In genomic region chr12:40054554-40055226, GRCh38 we compare ENCODE assay signal across 12 cellular contexts. TPM values are rescaled to one million over a fixed set of nuclear protein-coding genes. Genes with fewer than 3 reads are reported as not detected.
DNase-seq lines count a peak whose midpoint lies in the region; ATAC-seq and TF ChIP-seq lines count a peak whose summit lies in the region.
"Had no signal": no experiment of that assay in that cellular context is flagged by ENCODE, and none has a peak within 500 bp of the region (broad histone marks: within the 10 kb centered on the region; RNA-seq: fewer than 3 reads in every experiment).

No MANE protein-coding gene starts in this region.

- H3K27ac ChIP-seq in left lung (no peak overlapping the region), thoracic aorta (peak overlapping the region in 1 of 2 donors; percentile 14)
- H3K27ac ChIP-seq: right lobe of liver had no signal

- intact Hi-C loops in left lung (cut with DNase I): no loop called here

- DNase-seq in LHCN-M2 (ENCODE audit: low read depth) (peak; percentile 84), brain pericyte (ENCODE audit: low read depth, low spot score) (peak; percentile 29), left lung (peak in 1 of 2 donors; percentile 32), thoracic aorta (ENCODE audit: low spot score) (no peak), H7 (no peak), dedifferentiated amniotic fluid mesenchymal stem cell (ENCODE audit: extremely low spot score) (no peak)
- DNase-seq: activated CD4-positive, alpha-beta T cell treated with anti-CD3 and anti-CD28 coated beads, Interleukin-2, amount 50 U/mL, for 48 hours; right lobe of liver; stimulated activated naive CD4-positive, alpha-beta T cell had no signal

- H3K4me1 ChIP-seq in left lung: no peaks in the 10 kb centered on the region
- peaks cover 6 to 12% of the 10 kb centered on the region in 2 donors for H3K4me1 ChIP-seq in thoracic aorta (ENCODE audit: control insufficient read depth in 1 of 2, low read depth in 2 of 2)

- H3K27me3 ChIP-seq in left lung (no peaks in the 10 kb centered on the region), thoracic aorta (replicated peaks; ENCODE audit: insufficient read depth) (no peaks in the 10 kb centered on the region), H7 (ENCODE audit: control insufficient read depth, insufficient read depth, low read length) (no peaks in the 10 kb centered on the region)
- H3K27me3 ChIP-seq: right lobe of liver had no signal

- no peak for TF ChIP-seq CTCF in left lung (IDR thresholded peaks at IDR 0.05)
- TF ChIP-seq CTCF in thoracic aorta (IDR thresholded peaks at IDR 0.05): no peak

- H3K36me3 ChIP-seq in left lung (no peaks in the 10 kb centered on the region), thoracic aorta (no peaks in the 10 kb centered on the region), H7 (replicated peaks; ENCODE audit: control insufficient read depth, insufficient read depth, low read length) (no peaks in the 10 kb centered on the region)
- H3K36me3 ChIP-seq: right lobe of liver had no signal

- H3K9me3 ChIP-seq in left lung (no peaks in the 10 kb centered on the region), thoracic aorta (no peaks in the 10 kb centered on the region)
- H3K9me3 ChIP-seq: right lobe of liver had no signal

- no peak overlapping the region for H3K4me3 ChIP-seq in left lung
- peak overlapping the region; percentile 39 for H3K4me3 ChIP-seq in thoracic aorta
- H3K4me3 ChIP-seq in H7 (ENCODE audit: insufficient read depth, low read depth, low read length): no peak overlapping the region
- H3K4me3 ChIP-seq: GM12878, GM23338, right lobe of liver had no signal

- peak; percentile 87 for ATAC-seq in left lung
- peak; percentile 72 for ATAC-seq in thoracic aorta (ENCODE audit: insufficient number of reproducible peaks, low FRiP score, low read depth)
- no peak for ATAC-seq in GM18861 (IDR thresholded peaks at IDR 0.05; ENCODE audit: unreplicated experiment)
- ATAC-seq: GM12878, GM23338 had no signal

RNA-seq across cellular contexts. Expression of gene SLC2A13, which starts 51.2 kb away (rescaled TPM):
- total RNA-seq in LHCN-M2 (2014; rRNA removed) (9.9 and 12.9 TPM in 2 replicates), left lung (10 to 100 TPM; 12.8 to 14.6 TPM), thoracic aorta (10 to 100 TPM; 14.5 to 20.0 TPM)
- 1.1 TPM for polyA plus RNA-seq in LHCN-M2 (2012)
- total RNA-seq in H7 (2014; rRNA removed; shearing (Covaris generic)): 13.8 and 20.1 TPM in 2 replicates

Comparison
In these comparisons a context has a peak if more than half of its experiments do, and no peak if none do; other contexts are left out.
1. DNase-seq: peak in LHCN-M2 (single experiment) and brain pericyte (single experiment); none in thoracic aorta (single experiment), H7 (single experiment) and dedifferentiated amniotic fluid mesenchymal stem cell (single experiment).